In the genomic region with DNA sequence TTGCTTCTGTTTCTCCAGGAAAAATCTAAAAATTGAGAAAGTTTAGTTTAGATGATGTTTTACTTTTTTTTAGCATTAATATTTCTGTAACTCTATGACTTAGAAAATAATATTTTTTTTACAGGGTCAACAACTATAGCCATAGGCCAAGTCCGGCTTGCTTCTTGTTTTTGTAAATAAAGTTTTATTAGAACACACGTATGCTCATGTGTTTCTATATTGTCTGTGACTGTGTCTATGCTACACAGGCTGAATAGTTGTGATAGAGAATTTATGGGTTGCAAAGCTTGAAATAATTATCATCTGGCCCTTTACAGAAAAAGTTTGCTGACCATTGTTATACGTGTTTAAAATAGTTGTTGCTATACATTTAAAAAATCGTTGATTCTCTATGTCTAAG, we compare ENCODE assay signal across 27 cellular contexts.
"Had no signal": no experiment of that assay in that cellular context is flagged by ENCODE, and none has a peak within 500 bp of the region (broad histone marks: within the 10 kb centered on the region; RNA-seq: fewer than 3 reads in every experiment).

No MANE protein-coding gene starts in this region.

- DNase-seq: stimulated activated CD4-positive, alpha-beta T cell treated with anti-CD3 and anti-CD28 coated beads, Interleukin-2, amount 100 ng/mL, for 48 hours; stimulated activated CD4-positive, alpha-beta T cell treated with anti-CD3 and anti-CD28 coated beads, Interleukin-4, amount 100 ng/mL, for 1 hour; stimulated activated CD4-positive, alpha-beta T cell treated with anti-CD3 and anti-CD28 coated beads, Interleukin-4, amount 100 ng/mL, for 24 hours; stimulated activated CD4-positive, alpha-beta T cell treated with anti-CD3 and anti-CD28 coated beads, Interleukin-4, amount 100 ng/mL, for 4 hours; stimulated activated CD8-positive, alpha-beta memory T cell treated with anti-CD3 and anti-CD28 coated beads, Interleukin-4, amount 100 ng/mL, for 48 hours; stimulated activated naive B cell treated with anti-CD40 and anti-IgM and Interleukin-4, amounts not matched to agents 10 μg/mL and 1 μg/mL and 100 μg/mL, for 72 hours; stimulated activated naive CD4-positive, alpha-beta T cell; stimulated activated naive CD4-positive, alpha-beta T cell treated with Interleukin-2 at 50 U/mL for 16 hours; stimulated activated naive CD8-positive, alpha-beta T cell treated with anti-CD3 and anti-CD28 coated beads, Interleukin-15, amount 100 ng/mL, for 72 hours; stimulated activated naive CD8-positive, alpha-beta T cell treated with anti-CD3 and anti-CD28 coated beads, Interleukin-15, Interleukin-2, amounts not matched to agents 100 U/mL and 50 U/mL, for 24 hours; stomach; substantia nigra; testis; thyroid gland; tibial artery; transverse colon; trophoblast cell; upper lobe of right lung; uterus had no signal

- H3K36me3 ChIP-seq: stomach, suprapubic skin, thoracic aorta, thyroid gland, tibial artery, tibial nerve, transverse colon, upper lobe of left lung, upper lobe of right lung, uterus, vagina had no signal

- H3K9me3 ChIP-seq: stomach, suprapubic skin, testis, thoracic aorta, thyroid gland, tibial artery, tibial nerve, transverse colon, upper lobe of left lung, upper lobe of right lung, uterus, vagina had no signal

- FAIRE-seq: urothelium cell line had no signal

- H3K4me3 ChIP-seq: stomach, suprapubic skin, testis, thoracic aorta, thyroid gland, tibial artery, tibial nerve, transverse colon, upper lobe of left lung, upper lobe of right lung, uterus, vagina had no signal

- ATAC-seq: stimulated activated effector memory CD8-positive, alpha-beta T cell treated with anti-CD3 and anti-CD28 coated beads, Interleukin-12 subunit alpha, Interleukin-12 subunit beta, amount 100 ng/mL, for 72 hours; stimulated activated memory B cell treated with anti-CD40 and anti-IgM and Interleukin-4, amounts not matched to agents 10 μg/mL and 1 μg/mL and 100 μg/mL, for 72 hours; stimulated activated naive B cell treated with anti-CD40 and anti-IgM and Interleukin-4, amounts not matched to agents 10 μg/mL and 1 μg/mL and 100 μg/mL, for 72 hours; stimulated activated naive CD8-positive, alpha-beta T cell treated with anti-CD3 and anti-CD28 coated beads, Interleukin-15, amount 100 ng/mL, for 72 hours; stimulated activated naive CD8-positive, alpha-beta T cell treated with anti-CD3 and anti-CD28 coated beads, Interleukin-15, Interleukin-2, amounts not matched to agents 100 U/mL and 50 U/mL, for 24 hours; upper lobe of right lung had no signal

- H3K27ac ChIP-seq: stomach, suprapubic skin, testis, thoracic aorta, thyroid gland, tibial artery, tibial nerve, transverse colon, upper lobe of left lung, upper lobe of right lung, uterus, vagina had no signal

- H3K4me1 ChIP-seq: stomach, suprapubic skin, testis, thyroid gland, tibial artery, tibial nerve, transverse colon, upper lobe of left lung, upper lobe of right lung, uterus, vagina had no signal

- H3K27me3 ChIP-seq: stomach, suprapubic skin, testis, thyroid gland, tibial artery, tibial nerve, transverse colon, upper lobe of left lung, upper lobe of right lung, uterus, vagina had no signal
